24 cellular contexts compared by ENCODE assay signal in the genomic region with DNA sequence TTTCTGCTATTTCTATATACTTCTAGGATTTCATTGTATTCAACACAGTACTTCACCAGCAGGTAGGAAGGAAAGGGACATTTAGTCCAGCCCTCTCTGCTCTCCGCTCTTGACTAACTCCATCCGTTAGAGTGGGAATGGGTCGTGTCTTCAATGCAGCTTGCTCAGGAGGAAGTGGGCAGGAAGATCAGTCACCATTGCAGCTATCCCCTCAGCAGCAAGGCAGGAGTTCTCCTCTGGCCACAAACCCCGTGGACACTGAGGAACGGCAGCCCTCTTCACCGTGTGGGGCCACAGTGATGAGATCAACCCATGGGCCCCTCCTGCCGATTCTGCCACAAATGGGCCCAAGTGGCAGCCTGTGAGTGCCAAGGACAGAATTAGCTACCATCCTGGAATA. TPM values are rescaled to one million over a fixed set of nuclear protein-coding genes. Genes with fewer than 3 reads are reported as not detected.
DNase-seq lines count a peak whose midpoint lies in the region; ATAC-seq and TF ChIP-seq lines count a peak whose summit lies in the region.
"Had no signal": no experiment of that assay in that cellular context is flagged by ENCODE, and none has a peak within 500 bp of the region (broad histone marks: within the 10 kb centered on the region; RNA-seq: fewer than 3 reads in every experiment).

No MANE protein-coding gene starts in this region.

- H3K4me1 Mint-ChIP-seq in activated T-cell treated with anti-CD3 and anti-CD28 coated beads, Interleukin-2, amount 50 U/mL, for 72 hours (ENCODE audit: low read depth): peaks cover 70% of the 10 kb centered on the region
- H3K4me1 Mint-ChIP-seq in activated CD8-positive, alpha-beta T cell treated with anti-CD3 and anti-CD28 coated beads for 36 hours (ENCODE audit: low read depth): peaks cover 69% of the 10 kb centered on the region
- peaks cover 84% of the 10 kb centered on the region for H3K4me1 Mint-ChIP-seq in stimulated activated memory B cell treated with anti-CD40 and anti-IgM and Interleukin-4, amounts not matched to agents 10 μg/mL and 1 μg/mL and 100 μg/mL, for 72 hours
- H3K4me1 Mint-ChIP-seq: neural crest cell had no signal

- peak; percentile 29 to 45 for ATAC-seq in activated T-cell treated with anti-CD3 and anti-CD28 coated beads, Interleukin-2, amount 50 U/mL, for 72 hours (replicated peaks in 1 of 2)
- peak; percentile 18 for ATAC-seq in activated CD8-positive, alpha-beta T cell treated with anti-CD3 and anti-CD28 coated beads for 36 hours
- ATAC-seq in stimulated activated memory B cell treated with anti-CD40 and anti-IgM and Interleukin-4, amounts not matched to agents 10 μg/mL and 1 μg/mL and 100 μg/mL, for 72 hours: no peak
- ATAC-seq in GM18867 (IDR thresholded peaks at IDR 0.05; ENCODE audit: unreplicated experiment): no peak

- intact Hi-C loops in activated CD8-positive, alpha-beta T cell treated with anti-CD3 and anti-CD28 coated beads for 36 hours (cut with micrococcal nuclease): no loop called here

- POLR2A ChIA-PET in activated CD8-positive, alpha-beta T cell treated with anti-CD3 and anti-CD28 coated beads for 36 hours (lab: Charles Lee): interaction anchor here (1.0 to 3.6 kb wide), 11 partner anchors 8 to 99 kb away, joined by 3 to 13 read pairs (median 5); no protein-coding TSS in a partner anchor

- H3K27ac ChIP-seq in KOPT-K1 (ENCODE audit: low read depth, low read length, poor library complexity, severe bottlenecking): peak overlapping the region; percentile 1
- H3K27ac ChIP-seq: adrenal gland, cardiac muscle cell, dorsolateral prefrontal cortex, transverse colon had no signal

- H3K9me3 ChIP-seq in KOPT-K1 (ENCODE audit: insufficient read depth, low read length, poor library complexity, severe bottlenecking): peaks cover 9% of the 10 kb centered on the region
- H3K9me3 ChIP-seq: adrenal gland, HAP-1, transverse colon had no signal

- H3K27me3 Mint-ChIP-seq in activated T-cell treated with anti-CD3 and anti-CD28 coated beads, Interleukin-2, amount 50 U/mL, for 72 hours (ENCODE audit: low read depth): no peaks in the 10 kb centered on the region
- no peaks in the 10 kb centered on the region for H3K27me3 Mint-ChIP-seq in activated CD8-positive, alpha-beta T cell treated with anti-CD3 and anti-CD28 coated beads for 36 hours
- no peaks in the 10 kb centered on the region for H3K27me3 Mint-ChIP-seq in stimulated activated memory B cell treated with anti-CD40 and anti-IgM and Interleukin-4, amounts not matched to agents 10 μg/mL and 1 μg/mL and 100 μg/mL, for 72 hours

- peaks cover 0 to 2% of the 10 kb centered on the region in 2 donors for H3K36me3 Mint-ChIP-seq in activated T-cell treated with anti-CD3 and anti-CD28 coated beads, Interleukin-2, amount 50 U/mL, for 72 hours (ENCODE audit: insufficient read depth in 2 of 2)
- peaks cover 11% of the 10 kb centered on the region for H3K36me3 Mint-ChIP-seq in activated CD8-positive, alpha-beta T cell treated with anti-CD3 and anti-CD28 coated beads for 36 hours (ENCODE audit: low read depth)
- H3K36me3 Mint-ChIP-seq in stimulated activated memory B cell treated with anti-CD40 and anti-IgM and Interleukin-4, amounts not matched to agents 10 μg/mL and 1 μg/mL and 100 μg/mL, for 72 hours: no peaks in the 10 kb centered on the region

- no peaks in the 10 kb centered on the region for H3K36me3 ChIP-seq in KOPT-K1 (ENCODE audit: insufficient read depth, low read length)
- H3K36me3 ChIP-seq: adrenal gland, cardiac muscle cell, HAP-1, transverse colon had no signal

- peak overlapping the region; percentile 16 for H3K27ac Mint-ChIP-seq in activated T-cell treated with anti-CD3 and anti-CD28 coated beads, Interleukin-2, amount 50 U/mL, for 72 hours
- H3K27ac Mint-ChIP-seq in activated CD8-positive, alpha-beta T cell treated with anti-CD3 and anti-CD28 coated beads for 36 hours: peak overlapping the region; percentile 72
- peak overlapping the region; percentile 93 for H3K27ac Mint-ChIP-seq in stimulated activated memory B cell treated with anti-CD40 and anti-IgM and Interleukin-4, amounts not matched to agents 10 μg/mL and 1 μg/mL and 100 μg/mL, for 72 hours

- TF ChIP-seq CTCF in activated CD8-positive, alpha-beta T cell treated with anti-CD3 and anti-CD28 coated beads for 36 hours (IDR thresholded peaks at IDR 0.05): no peak

- peak overlapping the region; percentile 60 to 63 for H3K4me3 Mint-ChIP-seq in activated T-cell treated with anti-CD3 and anti-CD28 coated beads, Interleukin-2, amount 50 U/mL, for 72 hours
- peak overlapping the region; percentile 49 for H3K4me3 Mint-ChIP-seq in activated CD8-positive, alpha-beta T cell treated with anti-CD3 and anti-CD28 coated beads for 36 hours
- no peak overlapping the region for H3K4me3 Mint-ChIP-seq in stimulated activated memory B cell treated with anti-CD40 and anti-IgM and Interleukin-4, amounts not matched to agents 10 μg/mL and 1 μg/mL and 100 μg/mL, for 72 hours
- H3K4me3 Mint-ChIP-seq: neural crest cell had no signal

- CTCF ChIA-PET in activated CD8-positive, alpha-beta T cell treated with anti-CD3 and anti-CD28 coated beads for 36 hours (lab: Charles Lee): interaction anchor here (1.3 to 4.3 kb wide), 10 partner anchors 8 to 68 kb away, joined by 3 to 25 read pairs (median 8); no protein-coding TSS in a partner anchor

- H3K9me3 Mint-ChIP-seq in activated T-cell treated with anti-CD3 and anti-CD28 coated beads, Interleukin-2, amount 50 U/mL, for 72 hours: peaks cover 3 to 4% of the 10 kb centered on the region in 2 donors
- H3K9me3 Mint-ChIP-seq in activated CD8-positive, alpha-beta T cell treated with anti-CD3 and anti-CD28 coated beads for 36 hours: peaks cover 2% of the 10 kb centered on the region
- peaks cover 9% of the 10 kb centered on the region for H3K9me3 Mint-ChIP-seq in stimulated activated memory B cell treated with anti-CD40 and anti-IgM and Interleukin-4, amounts not matched to agents 10 μg/mL and 1 μg/mL and 100 μg/mL, for 72 hours
- H3K9me3 Mint-ChIP-seq: neural crest cell had no signal

- no peak for DNase-seq in activated T-cell treated with anti-CD3 and anti-CD28 coated beads, Interleukin-2, amount 50 U/mL, for 72 hours
- DNase-seq in activated T-cell treated with anti-CD3 and anti-CD28 coated beads for 4 hours (no peak), AG08396 (ENCODE audit: low spot score) (no peak), midbrain (lab: John Stamatoyannopoulos, UW) (no peak)
- DNase-seq in activated CD8-positive, alpha-beta T cell treated with anti-CD3 and anti-CD28 coated beads for 36 hours: no peak
- DNase-seq: ACHN, adrenal gland, dorsolateral prefrontal cortex, foreskin melanocyte, kidney, mesenchymal stem cell, NCI-H1092 treated with DMSO at 0.1 percent for 48 hours, NCI-H2081, NCI-H524, T1000, transverse colon had no signal

RNA-seq across cellular contexts. Expression of a gene that starts 30.2 kb away (rescaled TPM):
- 100 to 1,000 TPM; 427 to 504 TPM for total RNA-seq in activated T-cell treated with anti-CD3 and anti-CD28 coated beads, Interleukin-2, amount 50 U/mL, for 72 hours
- total RNA-seq in activated CD8-positive, alpha-beta T cell treated with anti-CD3 and anti-CD28 coated beads for 36 hours: 100 to 1,000 TPM; 277 to 295 TPM
- total RNA-seq: epithelial cell of proximal tubule, SK-MEL-5 had no signal

Comparison
In these comparisons a context has a peak if more than half of its experiments do, and no peak if none do; other contexts are left out.
1. ATAC-seq: peak in activated T-cell treated with anti-CD3 and anti-CD28 coated beads, Interleukin-2, amount 50 U/mL, for 72 hours (2 of 2) and activated CD8-positive, alpha-beta T cell treated with anti-CD3 and anti-CD28 coated beads for 36 hours (single experiment); none in stimulated activated memory B cell treated with anti-CD40 and anti-IgM and Interleukin-4, amounts not matched to agents 10 μg/mL and 1 μg/mL and 100 μg/mL, for 72 hours (single experiment) and GM18867 (single experiment).
2. H3K27ac Mint-ChIP-seq: peak in every context shown above with its lines; median percentile 93 in stimulated activated memory B cell treated with anti-CD40 and anti-IgM and Interleukin-4, amounts not matched to agents 10 μg/mL and 1 μg/mL and 100 μg/mL, for 72 hours; 72 in activated CD8-positive, alpha-beta T cell treated with anti-CD3 and anti-CD28 coated beads for 36 hours; 16 in activated T-cell treated with anti-CD3 and anti-CD28 coated beads, Interleukin-2, amount 50 U/mL, for 72 hours.